In the genomic region with DNA sequence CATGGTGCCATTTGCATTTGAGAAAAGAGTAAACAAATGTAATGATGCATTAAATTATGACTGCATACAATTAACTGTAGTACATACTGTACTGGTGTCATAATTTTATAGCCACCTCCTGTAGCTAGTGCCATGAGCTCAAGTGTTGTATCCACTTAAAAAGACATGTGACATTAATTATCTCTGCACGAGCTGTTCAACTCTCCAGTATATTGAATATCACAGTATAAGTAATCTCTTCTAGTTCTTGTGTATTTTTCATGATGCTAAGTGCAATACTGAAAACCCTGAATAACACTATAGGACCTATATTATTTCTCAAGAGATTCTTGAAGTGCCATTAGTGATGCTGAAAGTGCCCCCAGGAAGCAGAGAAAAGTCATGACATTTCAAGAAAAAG, we compare ENCODE assay signal across 14 cellular contexts.
"Had no signal": no experiment of that assay in that cellular context is flagged by ENCODE, and none has a peak within 500 bp of the region (broad histone marks: within the 10 kb centered on the region; RNA-seq: fewer than 3 reads in every experiment).

No MANE protein-coding gene starts in this region.

- DNase-seq: activated CD4-positive, alpha-beta memory T cell treated with anti-CD3 and anti-CD28 coated beads, Interleukin-2, amount 10 ng/mL, durations not matched to agents 7 days and 5 days; activated CD4-positive, alpha-beta T cell treated with anti-CD3 and anti-CD28 coated beads for 36 hours; activated naive CD4-positive, alpha-beta T cell; aorta; dorsolateral prefrontal cortex; hippocampal formation; mesendoderm; sigmoid colon; stimulated activated CD4-positive, alpha-beta T cell treated with anti-CD3 and anti-CD28 coated beads, Interleukin-2, amount 100 ng/mL, for 24 hours; stimulated activated naive CD4-positive, alpha-beta T cell; upper lobe of left lung had no signal

- H3K36me3 ChIP-seq: breast epithelium, sigmoid colon, suprapubic skin, upper lobe of left lung had no signal

- H3K27ac ChIP-seq: breast epithelium, dorsolateral prefrontal cortex, sigmoid colon, suprapubic skin, upper lobe of left lung, VCaP had no signal

- H3K9me3 ChIP-seq: breast epithelium, sigmoid colon, suprapubic skin, upper lobe of left lung had no signal

- H3K27me3 ChIP-seq: breast epithelium, dorsolateral prefrontal cortex, sigmoid colon, suprapubic skin, upper lobe of left lung had no signal

- H3K4me1 ChIP-seq: breast epithelium, sigmoid colon, suprapubic skin, upper lobe of left lung had no signal

- H3K4me3 ChIP-seq: breast epithelium, dorsolateral prefrontal cortex, sigmoid colon, suprapubic skin, upper lobe of left lung had no signal
